In the genomic region with DNA sequence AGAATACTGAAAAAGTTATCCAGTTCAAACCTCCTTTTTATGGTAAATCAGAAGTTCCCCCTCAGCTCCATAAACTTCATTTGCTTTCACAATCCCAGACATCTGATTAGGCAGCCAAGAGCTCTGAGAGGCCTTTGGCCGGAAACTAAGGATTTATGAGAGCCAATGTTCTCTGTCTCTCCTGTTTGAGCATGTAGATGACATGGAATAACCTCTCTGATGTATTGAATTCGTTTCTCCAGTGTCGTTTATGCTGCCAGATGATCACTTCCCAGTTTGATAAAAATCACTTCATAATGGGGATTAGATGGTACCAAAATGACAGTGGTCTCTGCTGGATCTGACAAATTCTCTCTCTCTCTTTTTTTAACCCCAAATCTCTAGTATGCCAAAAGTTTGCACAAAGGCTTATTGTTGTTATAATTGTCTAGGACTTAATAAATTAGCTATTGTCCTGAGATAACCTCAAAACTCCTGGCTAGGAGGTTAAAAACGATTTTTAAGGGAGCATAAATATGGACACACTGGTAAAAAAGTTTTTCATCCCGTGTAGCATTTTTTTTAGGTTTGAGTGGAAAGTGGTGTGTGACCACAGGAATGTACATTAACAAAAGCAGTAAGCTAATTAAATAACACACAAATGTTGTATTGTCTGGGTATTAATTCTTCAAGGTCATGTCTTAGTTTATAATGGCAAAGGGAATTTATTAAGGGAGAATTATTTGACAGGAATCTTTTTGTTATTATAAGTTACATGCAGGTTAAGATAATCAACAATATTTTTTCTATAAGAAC, we compare ENCODE assay signal across 11 cellular contexts.
DNase-seq lines count a peak whose midpoint lies in the region; ATAC-seq, FAIRE-seq and TF ChIP-seq lines count a peak whose summit lies in the region.
"Had no signal": no experiment of that assay in that cellular context is flagged by ENCODE, and none has a peak within 500 bp of the region (broad histone marks: within the 10 kb centered on the region; RNA-seq: fewer than 3 reads in every experiment).

No MANE protein-coding gene starts in this region.

- CTCF ChIA-PET in RWPE1 (lab: Yijun Ruan, JAX), result interaction anchor here (0.5 to 0.8 kb wide), 5 partner anchors 23 to 638 kb away, joined by 3 to 5 read pairs (median 4); no protein-coding TSS in a partner anchor

- FAIRE-seq in RCC 7860 (lab: Jason Lieb, UNC), result no peak

- H3K36me3 ChIP-seq in muscle layer of duodenum (ENCODE audit: control insufficient read depth in 1 of 2, insufficient read depth in 2 of 2, low read length in 2 of 2), result no peaks in the 10 kb centered on the region
- H3K36me3 ChIP-seq: WERI-Rb-1 had no signal

- POLR2A ChIA-PET in RWPE1 (lab: Yijun Ruan, JAX; ENCODE audit: low non-redundant PET), result interaction anchor here (0.7 kb wide), 2 partner anchors 88 to 455 kb away, joined by 3 to 8 read pairs; no protein-coding TSS in a partner anchor
- POLR2A ChIA-PET in naive thymus-derived CD8-positive, alpha-beta T cell (lab: Charles Lee), result no interaction called here

- H3K9me3 ChIP-seq in muscle layer of duodenum (ENCODE audit: control insufficient read depth in 1 of 2, low read length in 2 of 2), result no peaks in the 10 kb centered on the region

- peak; percentile 59 for DNase-seq in AG09309 (ENCODE audit: low read depth)
- peak; percentile 56 for DNase-seq in RWPE1 (ENCODE audit: low spot score)
- DNase-seq in fibroblast of pulmonary artery (ENCODE audit: low read depth), result peak; percentile 39
- DNase-seq in RCC 7860 (ENCODE audit: low spot score), result no peak
- no peak for DNase-seq in DMS153 (lab: John Stamatoyannopoulos, UW)
- no peak for DNase-seq in naive thymus-derived CD8-positive, alpha-beta T cell
- no peak for DNase-seq in effector CD8-positive, alpha-beta T cell (lab: John Stamatoyannopoulos, UW)
- DNase-seq: activated T-cell treated with anti-CD3 and anti-CD28 coated beads, Interleukin-2, amount 50 U/mL, for 4 hours; WERI-Rb-1 had no signal

- ATAC-seq in naive thymus-derived CD8-positive, alpha-beta T cell, result no peak
- ATAC-seq: activated T-cell treated with anti-CD3 and anti-CD28 coated beads, Interleukin-2, amount 50 U/mL, for 4 hours had no signal

- peaks cover 6 to 8% of the 10 kb centered on the region in 2 donors for H3K4me1 ChIP-seq in muscle layer of duodenum (ENCODE audit: control insufficient read depth in 1 of 2, insufficient read depth in 2 of 2, low read length in 2 of 2)

- no peak overlapping the region for H3K27ac Mint-ChIP-seq in naive thymus-derived CD8-positive, alpha-beta T cell

- H3K27me3 ChIP-seq in muscle layer of duodenum (ENCODE audit: low read depth, low read length), result no peaks in the 10 kb centered on the region

- H3K9me3 Mint-ChIP-seq in naive thymus-derived CD8-positive, alpha-beta T cell, result peaks cover 0 to 4% (median 0%) of the 10 kb centered on the region in 9 donors
- H3K9me3 Mint-ChIP-seq: activated T-cell treated with anti-CD3 and anti-CD28 coated beads, Interleukin-2, amount 50 U/mL, for 4 hours had no signal

- H3K4me3 ChIP-seq in AG09309 (ENCODE audit: control insufficient read depth, low read depth, low read length) (no peak overlapping the region), fibroblast of pulmonary artery (replicated peaks; ENCODE audit: low read depth, low read length) (no peak overlapping the region), muscle layer of duodenum (ENCODE audit: low read depth in 1 of 2, low read length in 2 of 2) (no peak overlapping the region)

- TF ChIP-seq CTCF in AG09309 (IDR thresholded peaks at IDR 0.05; ENCODE audit: control insufficient read depth, insufficient read depth, low read depth, low read length, missing control alignments) (no peak), RWPE1 (conservative IDR thresholded peaks at IDR 0.05; ENCODE audit: low read depth) (no peak), fibroblast of pulmonary artery (IDR thresholded peaks at IDR 0.05; ENCODE audit: low read length, missing control alignments) (no peak)

- H3K27me3 Mint-ChIP-seq in naive thymus-derived CD8-positive, alpha-beta T cell, result no peaks in the 10 kb centered on the region

- peaks cover 0 to 6% (median 2%) of the 10 kb centered on the region in 4 donors for H3K4me1 Mint-ChIP-seq in naive thymus-derived CD8-positive, alpha-beta T cell
- H3K4me1 Mint-ChIP-seq: neural crest cell had no signal

- H3K27ac ChIP-seq in RWPE1 (peak overlapping the region; percentile 97), muscle layer of duodenum (ENCODE audit: low read length) (peak overlapping the region; percentile 56)
- H3K27ac ChIP-seq: WERI-Rb-1 had no signal

- H3K4me3 Mint-ChIP-seq in naive thymus-derived CD8-positive, alpha-beta T cell, result no peak overlapping the region
- H3K4me3 Mint-ChIP-seq: activated T-cell treated with anti-CD3 and anti-CD28 coated beads, Interleukin-2, amount 50 U/mL, for 4 hours; neural crest cell had no signal

- no peaks in the 10 kb centered on the region for H3K36me3 Mint-ChIP-seq in naive thymus-derived CD8-positive, alpha-beta T cell

Comparison
In these comparisons a context has a peak if more than half of its experiments do, and no peak if none do; other contexts are left out.
1. DNase-seq: peak in AG09309 (single experiment), RWPE1 (single experiment) and fibroblast of pulmonary artery (single experiment); none in RCC 7860 (single experiment), DMS153 (single experiment), naive thymus-derived CD8-positive, alpha-beta T cell (0 of 10) and effector CD8-positive, alpha-beta T cell (single experiment).